ENCODE assay signal across 22 cellular contexts in genomic region chr1:214276786-214277185, GRCh38.
"Had no signal": no experiment of that assay in that cellular context is flagged by ENCODE, and none has a peak within 500 bp of the region (broad histone marks: within the 10 kb centered on the region; RNA-seq: fewer than 3 reads in every experiment).

No MANE protein-coding gene starts in this region.

- H3K36me3 ChIP-seq: ovary had no signal

- H2AFZ ChIP-seq: hepatocyte had no signal

- H3K27ac ChIP-seq: hepatocyte, ovary had no signal

- H3K4me3 ChIP-seq: hepatocyte, mucosa of descending colon, ovary had no signal

- H3K36me3 Mint-ChIP-seq: activated naive CD8-positive, alpha-beta T cell; stimulated activated memory B cell treated with anti-CD40 and anti-IgM and Interleukin-4, amounts not matched to agents 10 μg/mL and 1 μg/mL and 100 μg/mL, for 72 hours; T-cell had no signal

- ATAC-seq: activated T-cell treated with anti-CD3 and anti-CD28 coated beads, Interleukin-2, amount 50 U/mL, for 72 hours; mucosa of descending colon; sciatic nerve; stimulated activated memory B cell treated with anti-CD40 and anti-IgM and Interleukin-4, amounts not matched to agents 10 μg/mL and 1 μg/mL and 100 μg/mL, for 72 hours; stimulated activated naive CD8-positive, alpha-beta T cell treated with anti-CD3 and anti-CD28 coated beads, Interleukin-15, amount 100 ng/mL, for 72 hours; T-cell had no signal

- H3K27me3 Mint-ChIP-seq: activated naive CD8-positive, alpha-beta T cell; stimulated activated memory B cell treated with anti-CD40 and anti-IgM and Interleukin-4, amounts not matched to agents 10 μg/mL and 1 μg/mL and 100 μg/mL, for 72 hours; stimulated activated naive CD8-positive, alpha-beta T cell treated with anti-CD3 and anti-CD28 coated beads, Interleukin-15, amount 100 ng/mL, for 72 hours; T-cell had no signal

- H3K9me3 ChIP-seq: mucosa of descending colon, ovary had no signal

- H3K27ac Mint-ChIP-seq: activated T-cell treated with anti-CD3 and anti-CD28 coated beads, Interleukin-2, amount 50 U/mL, for 72 hours; nephron progenitor cell; progenitor cell of endocrine pancreas; stimulated activated memory B cell treated with anti-CD40 and anti-IgM and Interleukin-4, amounts not matched to agents 10 μg/mL and 1 μg/mL and 100 μg/mL, for 72 hours; stimulated activated naive CD8-positive, alpha-beta T cell treated with anti-CD3 and anti-CD28 coated beads, Interleukin-15, amount 100 ng/mL, for 72 hours had no signal

- H3K4me2 ChIP-seq: hepatocyte had no signal

- DNase-seq: activated CD4-positive, alpha-beta T cell treated with anti-CD3 and anti-CD28 coated beads for 4 hours; activated CD4-positive, alpha-beta T cell treated with anti-CD3 and anti-CD28 coated beads, Interleukin-2, amount 50 U/mL, for 4 hours; activated naive CD4-positive, alpha-beta T cell; activated T-cell treated with anti-CD3 and anti-CD28 coated beads for 4 hours; activated T-cell treated with anti-CD3 and anti-CD28 coated beads, Interleukin-2, amount 50 U/mL, for 72 hours; anterior cingulate cortex; effector CD8-positive, alpha-beta T cell; islet precursor cell; mucosa of descending colon; nephron progenitor cell; ovary; small intestine; stimulated activated CD4-positive, alpha-beta T cell treated with anti-CD3 and anti-CD28 coated beads, Interleukin-4, amount 100 ng/mL, for 4 hours; stimulated activated CD8-positive, alpha-beta memory T cell treated with anti-CD3 and anti-CD28 coated beads, Interleukin-4, amount 100 ng/mL, for 48 hours; stimulated activated naive CD8-positive, alpha-beta T cell treated with anti-CD3 and anti-CD28 coated beads, Interleukin-15, amount 100 ng/mL, for 72 hours; substantia nigra; T-cell had no signal

- H3K9me3 Mint-ChIP-seq: activated T-cell treated with anti-CD3 and anti-CD28 coated beads, Interleukin-2, amount 50 U/mL, for 72 hours had no signal

- H3K4me3 Mint-ChIP-seq: activated naive CD8-positive, alpha-beta T cell; activated T-cell treated with anti-CD3 and anti-CD28 coated beads, Interleukin-2, amount 50 U/mL, for 72 hours; nephron progenitor cell; stimulated activated memory B cell treated with anti-CD40 and anti-IgM and Interleukin-4, amounts not matched to agents 10 μg/mL and 1 μg/mL and 100 μg/mL, for 72 hours; stimulated activated naive CD8-positive, alpha-beta T cell treated with anti-CD3 and anti-CD28 coated beads, Interleukin-15, amount 100 ng/mL, for 72 hours; T-cell had no signal

- H3K27me3 ChIP-seq: hepatocyte, ovary had no signal
